Comparison of ENCODE assay signal across 9 cellular contexts in the genomic region with DNA sequence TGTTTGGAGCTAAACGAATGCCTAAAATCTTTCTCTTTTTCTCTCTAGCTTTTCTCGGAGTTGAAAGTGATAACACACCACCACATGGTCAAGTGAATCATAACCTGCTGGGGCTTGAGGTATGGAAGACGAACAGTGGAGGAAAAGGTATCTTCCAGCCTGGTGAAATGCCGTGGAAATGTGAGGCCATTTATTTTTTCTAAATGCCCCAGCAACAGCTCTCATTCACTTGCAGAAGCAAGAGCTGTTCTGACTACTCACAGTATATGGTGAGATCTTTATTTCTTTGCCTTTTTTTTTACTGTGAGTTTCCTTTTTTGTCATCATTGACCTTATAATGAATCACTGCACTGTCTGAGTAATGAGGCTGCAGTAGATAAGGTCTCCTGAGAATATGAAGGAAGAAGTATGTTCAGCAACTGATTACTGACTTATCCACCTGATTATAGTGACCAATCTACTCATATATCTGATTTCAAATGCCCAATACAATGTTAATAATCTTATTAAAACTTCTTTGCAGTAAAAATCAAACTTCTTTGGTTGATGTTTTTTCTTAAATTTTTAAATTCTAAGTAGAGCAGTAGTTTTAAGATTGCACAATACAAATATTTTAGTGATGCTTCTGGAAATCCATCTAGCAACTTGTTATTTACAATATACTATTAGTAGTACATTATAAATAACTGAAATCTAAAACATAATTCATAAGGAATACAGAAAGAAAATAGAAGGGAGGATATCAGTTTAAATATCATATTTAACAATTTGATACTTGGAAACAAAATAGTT.
DNase-seq lines count a peak whose midpoint lies in the region; ATAC-seq and TF ChIP-seq lines count a peak whose summit lies in the region.
"Had no signal": no experiment of that assay in that cellular context is flagged by ENCODE, and none has a peak within 500 bp of the region (broad histone marks: within the 10 kb centered on the region; RNA-seq: fewer than 3 reads in every experiment).

No MANE protein-coding gene starts in this region.

- H4K20me1 ChIP-seq in smooth muscle cell (ENCODE audit: low read depth), result no peaks in the 10 kb centered on the region

- H3K4me3 ChIP-seq in smooth muscle cell, result peak overlapping the region; percentile 7
- H3K4me3 ChIP-seq in upper lobe of right lung, result no peak overlapping the region

- H3K27me3 ChIP-seq in smooth muscle cell (ENCODE audit: low read depth) (no peaks in the 10 kb centered on the region), upper lobe of right lung (no peaks in the 10 kb centered on the region)

- H3K27ac ChIP-seq in smooth muscle cell (ENCODE audit: low read depth) (peak overlapping the region; percentile 75), upper lobe of right lung (no peak overlapping the region)
- H3K27ac ChIP-seq: SK-N-MC had no signal

- H3K36me3 ChIP-seq in smooth muscle cell (ENCODE audit: low read depth) (no peaks in the 10 kb centered on the region), upper lobe of right lung (no peaks in the 10 kb centered on the region)

- H3K9me3 ChIP-seq in smooth muscle cell (replicated peaks; ENCODE audit: low read depth) (no peaks in the 10 kb centered on the region), upper lobe of right lung (no peaks in the 10 kb centered on the region)

- ATAC-seq in activated CD4-positive, CD25-positive, alpha-beta regulatory T cell treated with anti-CD3 and anti-CD28 coated beads, Interleukin-2, amount 50 U/mL, for 24 hours, result peak; percentile 28 to 41
- peak; percentile 59 for ATAC-seq in HG03025 (IDR thresholded peaks at IDR 0.05; ENCODE audit: low FRiP score, unreplicated experiment)
- no peak for ATAC-seq in upper lobe of right lung

- H3K79me2 ChIP-seq in smooth muscle cell (ENCODE audit: low read depth), result no peaks in the 10 kb centered on the region

- WGBS in smooth muscle cell (ENCODE audit: low lambda C conversion rate), result 40% methylated on average over 4 of the region's 4 CpGs

- peaks cover 9% of the 10 kb centered on the region for H3F3A ChIP-seq in smooth muscle cell (ENCODE audit: low read depth)

- no peak for DNase-seq in activated CD4-positive, CD25-positive, alpha-beta regulatory T cell treated with anti-CD3 and anti-CD28 coated beads, Interleukin-2, amount 50 U/mL, for 72 hours
- DNase-seq in amniotic epithelial cell (ENCODE audit: low read depth) (peak; percentile 82), smooth muscle cell (lab: John Stamatoyannopoulos, UW; ENCODE audit: unreplicated experiment) (no peak), upper lobe of right lung (no peak), SKM-1 (lab: John Stamatoyannopoulos, UW; ENCODE audit: unreplicated experiment) (no peak), HK-2 (ENCODE audit: unreplicated experiment) (no peak)

- H3K4me1 ChIP-seq in smooth muscle cell (ENCODE audit: low read depth), result peaks cover 11% of the 10 kb centered on the region
- no peaks in the 10 kb centered on the region for H3K4me1 ChIP-seq in upper lobe of right lung

- intact Hi-C loops in upper lobe of right lung (cut with DNase I), result no loop called here

- peak overlapping the region; percentile 63 for H3K9ac ChIP-seq in smooth muscle cell (ENCODE audit: low read depth)

- TF ChIP-seq CTCF in smooth muscle cell (IDR thresholded peaks at IDR 0.05; ENCODE audit: borderline replicate concordance, insufficient read depth, poor library complexity, severe bottlenecking), result no peak
- no peak for TF ChIP-seq CTCF in upper lobe of right lung (IDR thresholded peaks at IDR 0.05)

- peak overlapping the region; percentile 78 for H2AFZ ChIP-seq in smooth muscle cell (ENCODE audit: low read depth)

- peak overlapping the region; percentile 65 for H3K4me2 ChIP-seq in smooth muscle cell
